ENCODE assay signal across 20 cellular contexts in genomic region chr2:128584296-128584900, GRCh38.
DNase-seq lines count a peak whose midpoint lies in the region; ATAC-seq, FAIRE-seq and TF ChIP-seq lines count a peak whose summit lies in the region.
"Had no signal": no experiment of that assay in that cellular context is flagged by ENCODE, and none has a peak within 500 bp of the region (broad histone marks: within the 10 kb centered on the region; RNA-seq: fewer than 3 reads in every experiment).

No MANE protein-coding gene starts in this region.

- H3K4me2 ChIP-seq in hepatocyte: no peak overlapping the region

- H3K9me2 ChIP-seq in hepatocyte (replicated peaks; ENCODE audit: insufficient read depth): no peaks in the 10 kb centered on the region

- ATAC-seq in GM19467 (IDR thresholded peaks at IDR 0.05; ENCODE audit: unreplicated experiment) (no peak), GM21528 (IDR thresholded peaks at IDR 0.05; ENCODE audit: low FRiP score, unreplicated experiment) (no peak)
- ATAC-seq: esophagus mucosa; HepG2; left ventricle myocardium superior; stimulated activated naive B cell treated with anti-CD40 and anti-IgM and Interleukin-4, amounts not matched to agents 10 μg/mL and 1 μg/mL and 100 μg/mL, for 72 hours had no signal

- no peaks in the 10 kb centered on the region for H3K4me1 ChIP-seq in hepatocyte (ENCODE audit: insufficient read depth)
- H3K4me1 ChIP-seq: parathyroid adenoma had no signal

- TF ChIP-seq CTCF in choroid plexus epithelial cell (conservative IDR thresholded peaks at IDR 0.05; ENCODE audit: low read depth, low read length): no peak
- TF ChIP-seq CTCF in hepatocyte (IDR thresholded peaks at IDR 0.05; ENCODE audit: poor library complexity): no peak

- H3K27ac ChIP-seq in hepatocyte: peak overlapping the region; percentile 22
- H3K27ac ChIP-seq: parathyroid adenoma had no signal

- H3K4me3 ChIP-seq in choroid plexus epithelial cell (ENCODE audit: low read depth, low read length) (no peak overlapping the region), hepatocyte (no peak overlapping the region)

- WGBS in hepatocyte (ENCODE audit: low lambda C conversion rate, missing lambda C conversion rate): 78% methylated on average over 9 of the region's 9 CpGs

- no peaks in the 10 kb centered on the region for H3K27me3 ChIP-seq in hepatocyte

- H3K79me2 ChIP-seq in hepatocyte: no peaks in the 10 kb centered on the region
- H3K79me2 ChIP-seq: parathyroid adenoma had no signal

- H3K9me3 ChIP-seq in hepatocyte (ENCODE audit: low read depth): no peaks in the 10 kb centered on the region

- peak; percentile 37 for FAIRE-seq in A204.1 (lab: Jason Lieb, UNC)
- FAIRE-seq: G401.6, HepG2 had no signal

- no peaks in the 10 kb centered on the region for H3K36me3 ChIP-seq in hepatocyte (replicated peaks; ENCODE audit: insufficient read depth, low read depth)

- peak; percentile 47 for DNase-seq in HCEC 1CT
- DNase-seq in choroid plexus epithelial cell (ENCODE audit: low read depth): peak; percentile 82
- DNase-seq in hepatocyte (ENCODE audit: low spot score): no peak
- no peak for DNase-seq in NCI-H1048 (lab: John Stamatoyannopoulos, UW)
- no peak for DNase-seq in NCI-H1694 (lab: John Stamatoyannopoulos, UW)
- DNase-seq: 8988T; activated CD4-positive, CD25-positive, alpha-beta regulatory T cell treated with anti-CD3 and anti-CD28 coated beads, Interleukin-2, amount 50 U/mL, for 72 hours; activated gamma-delta T cell treated with Interleukin-2 at 50 U/mL for 16 hours; left ventricle myocardium superior; MM.1S; NCI-H187 treated with DMSO at 0.1 percent for 48 hours; NCI-H524; stimulated activated naive B cell treated with anti-CD40 and anti-IgM and Interleukin-4, amounts not matched to agents 10 μg/mL and 1 μg/mL and 100 μg/mL, for 72 hours had no signal

- H4K20me1 ChIP-seq in hepatocyte (ENCODE audit: insufficient read depth, poor library complexity, severe bottlenecking): no peaks in the 10 kb centered on the region

- no peak overlapping the region for H2AFZ ChIP-seq in hepatocyte
- H2AFZ ChIP-seq: parathyroid adenoma had no signal

Comparison
In these comparisons a context has a peak if more than half of its experiments do, and no peak if none do; other contexts are left out.
1. DNase-seq: peak in HCEC 1CT (single experiment) and choroid plexus epithelial cell (single experiment); none in hepatocyte (single experiment), NCI-H1048 (single experiment) and NCI-H1694 (single experiment).